In the genomic region with DNA sequence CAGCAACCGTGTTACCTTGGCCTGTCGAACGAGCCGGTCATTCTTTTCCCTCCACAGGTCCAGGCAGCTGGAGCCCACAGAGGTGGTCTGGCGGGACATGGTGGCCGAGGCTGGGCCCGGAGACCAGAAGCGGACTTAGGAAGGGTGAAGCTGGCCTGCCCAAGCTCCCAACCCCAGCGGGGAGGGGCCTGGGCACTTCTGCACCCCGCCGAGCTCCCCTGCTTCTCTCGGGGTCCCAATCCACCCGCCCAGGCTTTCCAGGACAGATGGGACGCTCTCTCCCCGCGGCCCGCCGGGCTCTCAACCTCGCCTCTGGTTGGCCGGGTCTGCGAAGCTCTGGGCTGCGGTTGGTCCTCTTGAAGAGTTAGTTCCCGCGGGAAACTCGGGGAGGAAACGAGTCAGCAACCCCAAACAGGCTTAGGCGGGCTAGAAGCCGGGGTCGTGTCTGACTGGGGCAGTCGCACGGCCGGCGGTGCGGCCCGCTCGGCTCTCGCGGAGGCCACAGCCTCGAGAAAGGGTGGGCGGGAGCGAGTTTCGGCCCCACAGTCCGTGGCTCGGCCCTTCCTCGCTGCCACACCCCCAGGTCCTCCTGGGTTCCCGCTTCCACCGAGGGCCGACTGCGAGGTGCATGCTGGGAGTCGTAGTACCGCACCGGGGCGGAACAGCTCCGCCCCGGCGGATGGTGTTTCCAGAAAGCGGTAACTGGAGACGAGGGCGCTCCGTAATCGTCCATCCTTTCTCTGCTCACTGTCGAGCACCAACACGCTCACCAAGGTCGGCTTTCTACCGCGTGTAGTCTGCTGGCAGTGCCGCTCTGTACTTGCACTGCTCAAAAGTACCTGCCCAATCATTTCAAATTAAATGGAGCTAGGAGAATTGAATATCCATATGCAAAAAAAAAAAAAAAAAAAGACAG, we compare ENCODE assay signal across 8 cellular contexts. TPM values are rescaled to one million over a fixed set of nuclear protein-coding genes. Genes with fewer than 3 reads are reported as not detected.
A peak's percentile ranks its signal among the peaks of the same experiment; 100 is the strongest.
DNase-seq lines count a peak whose midpoint lies in the region; ATAC-seq lines count a peak whose summit lies in the region.

FANCG (minus strand) TSS at position 517 of the 916 bp plus-strand sequence; CDS start at position 99, 418 bp downstream.

- H3K4me3 Mint-ChIP-seq in activated CD8-positive, alpha-beta memory T cell treated with anti-CD3 and anti-CD28 coated beads, Interleukin-2, amount 10 ng/mL, durations not matched to agents 7 days and 5 days: peak within 1 kb of the TSS; percentile 92

- in situ Hi-C loops in endometrial microvascular endothelial cells (cut with HindIII; ENCODE audit: inconsistent ontology term, low pct_unique_long_range_greater_than_20kb, low sequenced_read_pairs): no loop called here

- no peaks in the 10 kb centered on the region for H3K27me3 Mint-ChIP-seq in activated CD8-positive, alpha-beta memory T cell treated with anti-CD3 and anti-CD28 coated beads, Interleukin-2, amount 10 ng/mL, durations not matched to agents 7 days and 5 days

- peak within 1 kb of the TSS; percentile 97 for H3K27ac Mint-ChIP-seq in activated CD8-positive, alpha-beta memory T cell treated with anti-CD3 and anti-CD28 coated beads, Interleukin-2, amount 10 ng/mL, durations not matched to agents 7 days and 5 days

- H3K36me3 Mint-ChIP-seq in activated CD8-positive, alpha-beta memory T cell treated with anti-CD3 and anti-CD28 coated beads, Interleukin-2, amount 10 ng/mL, durations not matched to agents 7 days and 5 days: peaks cover 15% of the 10 kb centered on the region

- H3K9me3 Mint-ChIP-seq in activated CD8-positive, alpha-beta memory T cell treated with anti-CD3 and anti-CD28 coated beads, Interleukin-2, amount 10 ng/mL, durations not matched to agents 7 days and 5 days (ENCODE audit: low read depth): no peaks in the 10 kb centered on the region

- peak; percentile 84 for ATAC-seq in GM19468 (IDR thresholded peaks at IDR 0.05; ENCODE audit: extremely low read depth, unreplicated experiment)
- ATAC-seq in activated CD8-positive, alpha-beta memory T cell treated with anti-CD3 and anti-CD28 coated beads, Interleukin-2, amount 10 ng/mL, durations not matched to agents 7 days and 5 days: peak; percentile 94

- CTCF ChIA-PET in activated CD8-positive, alpha-beta memory T cell treated with anti-CD3 and anti-CD28 coated beads, Interleukin-2, amount 10 ng/mL, durations not matched to agents 7 days and 5 days (lab: Charles Lee): interaction anchor here (0.7 to 5.9 kb wide), 19 partner anchors 8 to 929 kb away, joined by 3 to 69 read pairs (median 4); partner anchors contain the start of genes DNAJB5, PIGO, SIGMAR1 and STOML2

- H3K4me1 Mint-ChIP-seq in activated CD8-positive, alpha-beta memory T cell treated with anti-CD3 and anti-CD28 coated beads, Interleukin-2, amount 10 ng/mL, durations not matched to agents 7 days and 5 days: peaks cover 37% of the 10 kb centered on the region

- DNase-seq in COLO668 (lab: John Stamatoyannopoulos, UW; ENCODE audit: unreplicated experiment) (peak; percentile 93), HT-29 (ENCODE audit: low spot score) (peak; percentile 93), NOMO-1 treated with dmso at 0.1 percent for 144 hours (lab: John Stamatoyannopoulos, UW; ENCODE audit: unreplicated experiment) (peak; percentile 95), mesenteric fat pad (ENCODE audit: low spot score) (peak; percentile 96)
- DNase-seq in activated CD8-positive, alpha-beta memory T cell treated with anti-CD3 and anti-CD28 coated beads, Interleukin-2, amount 10 ng/mL, durations not matched to agents 7 days and 5 days: peak; percentile 93
- peak; percentile 56 for DNase-seq in stimulated activated CD8-positive, alpha-beta memory T cell treated with anti-CD3 and anti-CD28 coated beads, Interleukin-15, amount 100 ng/mL, for 24 hours (ENCODE audit: low read depth)

RNA-seq across cellular contexts. Expression of gene FANCG, which starts in this region (rescaled TPM):
- 51.1 and 62.5 TPM in 2 replicates for total RNA-seq in HT-29 (2014; rRNA removed; shearing (Covaris generic))
- total RNA-seq in activated CD8-positive, alpha-beta memory T cell treated with anti-CD3 and anti-CD28 coated beads, Interleukin-2, amount 10 ng/mL, durations not matched to agents 7 days and 5 days: 100 to 1,000 TPM; 121 to 141 TPM
- 22.2 TPM for total RNA-seq in endometrial microvascular endothelial cells (ENCODE audit: inconsistent ontology term)
- total RNA-seq in mesenteric fat pad: 11.3 TPM

Comparison
In these comparisons a context has a peak if more than half of its experiments do, and no peak if none do; other contexts are left out.
1. Peak in every context shown above with its lines: DNase-seq and ATAC-seq.